ENCODE assay signal across 1 cellular context in genomic region chr22:32127904-32128303, GRCh38.
TF ChIP-seq lines count a peak whose summit lies in the region.

No MANE protein-coding gene starts in this region.

TF ChIP-seq in GM23338, 12 proteins besides CTCF, POLR2A, EP300 and RAD21 (continued from another document):
- TF ChIP-seq ZNF462 (CRISPR knock-in tag; IDR thresholded peaks at IDR 0.05) (no peak), ZNF114 (CRISPR knock-in tag; IDR thresholded peaks at IDR 0.05) (no peak), EZH2phosphoT487 (IDR thresholded peaks at IDR 0.05; ENCODE audit: unreplicated experiment) (no peak), STAT1 (IDR thresholded peaks at IDR 0.05; ENCODE audit: unreplicated experiment) (no peak), EZH2 (IDR thresholded peaks at IDR 0.05; ENCODE audit: low read depth, unreplicated experiment) (no peak), ZNF331 (CRISPR knock-in tag; IDR thresholded peaks at IDR 0.05; ENCODE audit: low read depth) (no peak), POLR2AphosphoS5 (IDR thresholded peaks at IDR 0.05; ENCODE audit: low read depth) (no peak), CREB1 (CRISPR knock-in tag; IDR thresholded peaks at IDR 0.05; ENCODE audit: low read depth) (no peak), JUNB (IDR thresholded peaks at IDR 0.05; ENCODE audit: unreplicated experiment) (no peak), NANOG (IDR thresholded peaks at IDR 0.05; ENCODE audit: borderline replicate concordance) (no peak)
TF ChIP-seq in GM23338: peak in this region for 0.
